In the genomic region with DNA sequence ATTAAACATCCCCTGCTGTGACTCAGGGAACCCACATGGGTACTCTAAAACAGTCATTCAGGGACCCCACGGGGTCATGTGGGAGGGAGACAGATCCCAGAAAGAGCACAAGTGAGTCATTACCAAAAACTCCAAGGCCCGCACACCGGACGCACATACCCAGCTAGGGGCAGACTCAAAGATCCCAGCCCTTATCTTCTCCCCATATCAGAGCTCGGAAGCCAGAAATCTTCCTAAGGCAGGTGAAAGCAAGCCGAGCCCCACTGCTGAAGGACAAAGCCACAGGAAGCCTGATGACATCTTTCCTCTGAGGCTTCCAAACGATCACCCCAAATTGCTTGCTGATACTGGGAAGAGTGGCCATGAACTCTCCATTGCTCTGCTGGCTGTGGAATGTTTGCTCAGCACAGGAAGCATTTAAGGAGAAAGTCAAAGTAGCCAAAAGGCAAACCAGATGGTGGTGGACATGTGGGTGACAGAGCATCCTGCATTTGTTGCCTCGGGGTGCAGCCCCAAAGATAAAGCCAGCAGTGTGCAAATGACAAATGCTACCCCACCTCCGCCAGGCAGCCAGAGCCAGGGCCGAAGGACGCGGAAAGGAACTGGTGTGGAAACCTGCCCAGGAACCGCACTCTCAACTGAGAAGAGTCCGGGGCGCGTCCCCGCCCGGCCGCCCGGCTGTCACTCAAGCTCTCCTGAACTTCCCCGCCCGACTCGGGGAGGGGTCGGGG, we compare ENCODE assay signal across 8 cellular contexts. TPM values are rescaled to one million over a fixed set of nuclear protein-coding genes. Genes with fewer than 3 reads are reported as not detected.
DNase-seq lines count a peak whose midpoint lies in the region; ATAC-seq, FAIRE-seq and TF ChIP-seq lines count a peak whose summit lies in the region.

No MANE protein-coding gene starts in this region.

- no peaks in the 10 kb centered on the region for H3K9me3 Mint-ChIP-seq in activated naive CD4-positive, alpha-beta T cell treated with anti-CD3 and anti-CD28 coated beads, Interleukin-2, amount 50 U/mL, for 72 hours
- H3K9me3 Mint-ChIP-seq in osteocyte (ENCODE audit: unreplicated experiment), result no peaks in the 10 kb centered on the region

- H3K36me3 ChIP-seq in SK-N-MC (ENCODE audit: insufficient read depth, low read length) (no peaks in the 10 kb centered on the region; the same call in 1 of the 2 replicates), thymus (ENCODE audit: control insufficient read depth, insufficient read depth) (peaks cover 29% of the 10 kb centered on the region)

- ATAC-seq in GM21390 (IDR thresholded peaks at IDR 0.05; ENCODE audit: unreplicated experiment), result peak; percentile 52
- peak; percentile 80 for ATAC-seq in activated naive CD4-positive, alpha-beta T cell treated with anti-CD3 and anti-CD28 coated beads, Interleukin-2, amount 50 U/mL, for 72 hours

- H3K36me3 Mint-ChIP-seq in activated naive CD4-positive, alpha-beta T cell treated with anti-CD3 and anti-CD28 coated beads, Interleukin-2, amount 50 U/mL, for 72 hours, result peaks cover 5 to 20% of the 10 kb centered on the region in 2 donors
- H3K36me3 Mint-ChIP-seq in osteocyte (ENCODE audit: unreplicated experiment), result peaks cover 3% of the 10 kb centered on the region

- DNase-seq in DMS53 (lab: John Stamatoyannopoulos, UW) (peak; percentile 93), HTR-8/SVneo (ENCODE audit: insufficient read length, low spot score) (peak; percentile 87), SK-N-MC (ENCODE audit: low read depth, low spot score) (no peak), glomerular visceral epithelial cell (ENCODE audit: extremely low spot score) (peak; percentile 82), osteocyte (ENCODE audit: extremely low spot score, unreplicated experiment) (peak; percentile 88)
- DNase-seq in activated naive CD4-positive, alpha-beta T cell treated with anti-CD3 and anti-CD28 coated beads, Interleukin-2, amount 50 U/mL, for 72 hours (ENCODE audit: low spot score in 2 of 2), result peak; percentile 79 to 91

- peak overlapping the region; percentile 98 to 99 for H3K27ac Mint-ChIP-seq in activated naive CD4-positive, alpha-beta T cell treated with anti-CD3 and anti-CD28 coated beads, Interleukin-2, amount 50 U/mL, for 72 hours
- H3K27ac Mint-ChIP-seq in osteocyte (ENCODE audit: unreplicated experiment), result peak overlapping the region; percentile 93

- FAIRE-seq in HTR-8/SVneo (lab: Jason Lieb, UNC), result peak; percentile 40

- WGBS in thymus, result 3% methylated on average over 24 of the region's 24 CpGs

- H3K9me3 ChIP-seq in SK-N-MC (ENCODE audit: low read depth, low read length), result no peaks in the 10 kb centered on the region
- no peaks in the 10 kb centered on the region for H3K9me3 ChIP-seq in thymus (ENCODE audit: control insufficient read depth)

- H3K4me1 Mint-ChIP-seq in osteocyte (ENCODE audit: unreplicated experiment), result peaks cover 33% of the 10 kb centered on the region

- H3K4me3 Mint-ChIP-seq in osteocyte (ENCODE audit: unreplicated experiment), result peak overlapping the region; percentile 86

- no peak overlapping the region for H3K27ac ChIP-seq in SK-N-MC
- H3K27ac ChIP-seq in thymus (ENCODE audit: low read depth), result peak overlapping the region; percentile 91

- peak overlapping the region; percentile 95 for H3K4me3 ChIP-seq in SK-N-MC
- peak overlapping the region; percentile 97 for H3K4me3 ChIP-seq in thymus (ENCODE audit: low read length)

- peak overlapping the region; percentile 77 for H3K9ac ChIP-seq in SK-N-MC (ENCODE audit: insufficient read length)

- no peaks in the 10 kb centered on the region for H3K27me3 ChIP-seq in thymus (ENCODE audit: control insufficient read depth, insufficient read depth)

- peaks cover 9% of the 10 kb centered on the region for H3K4me1 ChIP-seq in thymus (ENCODE audit: control insufficient read depth, insufficient read depth, low read length)

- no peaks in the 10 kb centered on the region for H3K27me3 Mint-ChIP-seq in osteocyte (ENCODE audit: unreplicated experiment)

- no peak for TF ChIP-seq CTCF in osteocyte (IDR thresholded peaks at IDR 0.05)

RNA-seq across cellular contexts. Expression of a gene that starts 0.8 kb away (rescaled TPM):
- 100 to 1,000 TPM in 1 of 2 donors, 10 to 100 TPM in 1; 77.0 to 124 TPM for total RNA-seq in activated naive CD4-positive, alpha-beta T cell treated with anti-CD3 and anti-CD28 coated beads, Interleukin-2, amount 50 U/mL, for 72 hours
- 54.4 and 56.6 TPM in 2 replicates for total RNA-seq in osteocyte
- 73.2 TPM for polyA plus RNA-seq in thymus

RNA-seq across cellular contexts. Expression of a gene that starts 6.5 kb away (rescaled TPM):
- total RNA-seq in activated naive CD4-positive, alpha-beta T cell treated with anti-CD3 and anti-CD28 coated beads, Interleukin-2, amount 50 U/mL, for 72 hours, result 10 to 100 TPM in 1 of 2 donors, 1 to 10 TPM in 1; 6.5 to 17.5 TPM
- 13.7 and 15.0 TPM in 2 replicates for total RNA-seq in osteocyte
- polyA plus RNA-seq in thymus, result 13.1 TPM

RNA-seq across cellular contexts. Expression of a gene that starts 17.2 kb away (rescaled TPM):
- 100 to 1,000 TPM; 269 to 288 TPM for total RNA-seq in activated naive CD4-positive, alpha-beta T cell treated with anti-CD3 and anti-CD28 coated beads, Interleukin-2, amount 50 U/mL, for 72 hours
- total RNA-seq in osteocyte, result 185 and 191 TPM in 2 replicates
- polyA plus RNA-seq in thymus, result 247 TPM

RNA-seq across cellular contexts. Expression of a gene that starts 50.3 kb away (rescaled TPM):
- 100 to 1,000 TPM; 164 to 235 TPM for total RNA-seq in activated naive CD4-positive, alpha-beta T cell treated with anti-CD3 and anti-CD28 coated beads, Interleukin-2, amount 50 U/mL, for 72 hours
- total RNA-seq in osteocyte, result 0.44 and 1.1 TPM in 2 replicates
- polyA plus RNA-seq in thymus, result 217 TPM
